Comparison of ENCODE assay signal across 23 cellular contexts in the genomic region with DNA sequence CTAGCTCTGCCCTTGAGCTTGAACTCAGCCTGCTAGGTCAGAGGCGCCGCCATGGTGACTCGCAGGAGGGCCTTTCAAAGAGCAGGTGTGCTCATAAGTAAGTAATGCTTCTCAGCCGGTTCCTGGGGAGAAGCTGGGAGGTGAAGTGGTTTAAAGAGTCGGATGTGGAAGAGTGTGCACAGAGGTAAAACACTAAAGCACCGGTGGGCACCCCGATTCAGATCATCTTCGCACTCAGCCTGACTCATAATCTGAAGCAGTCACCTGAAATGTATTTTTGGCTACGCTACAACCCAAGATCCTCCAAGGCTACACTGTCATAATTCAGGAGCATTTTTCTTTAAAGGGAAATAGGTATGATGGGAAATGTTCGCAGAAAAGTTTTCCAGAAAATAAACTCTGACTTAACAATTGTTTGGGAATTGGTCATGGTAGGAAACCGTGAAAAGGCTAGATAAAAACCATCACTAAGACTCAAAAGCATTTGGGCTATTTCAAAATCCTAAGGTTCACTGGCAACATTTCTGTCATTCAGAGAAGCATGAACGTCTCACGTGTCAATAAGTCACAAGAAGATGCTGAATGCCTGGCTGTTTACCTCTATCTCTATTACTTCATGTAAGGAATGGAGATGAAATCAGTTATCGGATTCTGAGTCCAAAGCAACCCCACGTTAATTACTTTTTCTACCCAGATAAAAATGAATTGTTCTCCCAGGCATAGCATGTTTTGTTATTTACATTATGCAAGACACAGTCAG. TPM values are rescaled to one million over a fixed set of nuclear protein-coding genes. Genes with fewer than 3 reads are reported as not detected.
"Had no signal": no experiment of that assay in that cellular context is flagged by ENCODE, and none has a peak within 500 bp of the region (broad histone marks: within the 10 kb centered on the region; RNA-seq: fewer than 3 reads in every experiment).

No MANE protein-coding gene starts in this region.

- H3K9me3 ChIP-seq: adrenal gland had no signal

- H3K27ac ChIP-seq: adrenal gland, coronary artery, SK-N-MC, WERI-Rb-1 had no signal

- H3K4me3 ChIP-seq: adrenal gland, coronary artery, SK-N-MC had no signal

- H3K4me3 Mint-ChIP-seq: activated CD4-positive, alpha-beta memory T cell treated with anti-CD3 and anti-CD28 coated beads, Interleukin-2, amount 10 ng/mL, durations not matched to agents 7 days and 5 days; activated CD4-positive, alpha-beta T cell treated with anti-CD3 and anti-CD28 coated beads for 36 hours; activated naive CD8-positive, alpha-beta T cell treated with anti-CD3 and anti-CD28 coated beads, Interleukin-2, amount 10 ng/mL, durations not matched to agents 7 days and 5 days; activated T-cell treated with anti-CD3 and anti-CD28 coated beads, Interleukin-2, amount 50 U/mL, for 72 hours had no signal

- H3K27me3 ChIP-seq: adrenal gland had no signal

- H3K27me3 Mint-ChIP-seq: activated CD4-positive, alpha-beta memory T cell treated with anti-CD3 and anti-CD28 coated beads, Interleukin-2, amount 10 ng/mL, durations not matched to agents 7 days and 5 days; activated CD4-positive, alpha-beta T cell treated with anti-CD3 and anti-CD28 coated beads for 36 hours; activated naive CD8-positive, alpha-beta T cell treated with anti-CD3 and anti-CD28 coated beads, Interleukin-2, amount 10 ng/mL, durations not matched to agents 7 days and 5 days had no signal

- H3K36me3 ChIP-seq: adrenal gland, WERI-Rb-1 had no signal

- DNase-seq: activated CD4-positive, alpha-beta memory T cell treated with anti-CD3 and anti-CD28 coated beads, Interleukin-2, amount 10 ng/mL, durations not matched to agents 7 days and 5 days; activated CD4-positive, alpha-beta T cell treated with anti-CD3 and anti-CD28 coated beads for 36 hours; activated CD4-positive, alpha-beta T cell treated with anti-CD3 and anti-CD28 coated beads, Interleukin-2, amount 50 U/mL, for 1 hour; activated CD8-positive, alpha-beta memory T cell treated with anti-CD3 and anti-CD28 coated beads, Interleukin-2, amount 50 U/mL, for 4 hours; activated naive CD4-positive, alpha-beta T cell treated with anti-CD3 and anti-CD28 coated beads, Interleukin-2, amount 50 U/mL, for 16 hours; activated naive CD8-positive, alpha-beta T cell treated with anti-CD3 and anti-CD28 coated beads, Interleukin-2, amount 10 ng/mL, durations not matched to agents 7 days and 5 days; activated T-cell treated with anti-CD3 and anti-CD28 coated beads, Interleukin-2, amount 50 U/mL, for 72 hours; adrenal gland; anterior cingulate cortex; IMR-90; Kasumi-1; KBM-7; NCI-H1105 treated with DMSO at 0.1 percent for 48 hours; NCI-H1694 treated with DMSO at 0.1 percent for 48 hours; NCI-H2029 treated with DMSO at 0.1 percent for 48 hours; NCI-H345; NCI-H524; NCI-H82; T-helper 1 cell; WERI-Rb-1 had no signal

- H3K4me1 ChIP-seq: adrenal gland had no signal

- H3K4me1 Mint-ChIP-seq: activated CD4-positive, alpha-beta memory T cell treated with anti-CD3 and anti-CD28 coated beads, Interleukin-2, amount 10 ng/mL, durations not matched to agents 7 days and 5 days; activated CD4-positive, alpha-beta T cell treated with anti-CD3 and anti-CD28 coated beads for 36 hours; activated naive CD8-positive, alpha-beta T cell treated with anti-CD3 and anti-CD28 coated beads, Interleukin-2, amount 10 ng/mL, durations not matched to agents 7 days and 5 days had no signal

- H3K36me3 Mint-ChIP-seq: activated naive CD8-positive, alpha-beta T cell treated with anti-CD3 and anti-CD28 coated beads, Interleukin-2, amount 10 ng/mL, durations not matched to agents 7 days and 5 days had no signal

- H3K27ac Mint-ChIP-seq: activated CD4-positive, alpha-beta memory T cell treated with anti-CD3 and anti-CD28 coated beads, Interleukin-2, amount 10 ng/mL, durations not matched to agents 7 days and 5 days; activated CD4-positive, alpha-beta T cell treated with anti-CD3 and anti-CD28 coated beads for 36 hours; activated naive CD8-positive, alpha-beta T cell treated with anti-CD3 and anti-CD28 coated beads, Interleukin-2, amount 10 ng/mL, durations not matched to agents 7 days and 5 days; activated T-cell treated with anti-CD3 and anti-CD28 coated beads, Interleukin-2, amount 50 U/mL, for 72 hours had no signal

- H3K9me3 Mint-ChIP-seq: activated naive CD8-positive, alpha-beta T cell treated with anti-CD3 and anti-CD28 coated beads, Interleukin-2, amount 10 ng/mL, durations not matched to agents 7 days and 5 days had no signal

- ATAC-seq: activated CD4-positive, alpha-beta T cell treated with anti-CD3 and anti-CD28 coated beads for 36 hours; activated T-cell treated with anti-CD3 and anti-CD28 coated beads, Interleukin-2, amount 50 U/mL, for 72 hours had no signal

RNA-seq across cellular contexts. Expression of a gene that starts 17.8 kb away (rescaled TPM):
- total RNA-seq: activated CD4-positive, alpha-beta memory T cell treated with anti-CD3 and anti-CD28 coated beads, Interleukin-2, amount 10 ng/mL, durations not matched to agents 7 days and 5 days; activated CD4-positive, alpha-beta T cell treated with anti-CD3 and anti-CD28 coated beads for 36 hours; activated CD8-positive, alpha-beta memory T cell treated with anti-CD3 and anti-CD28 coated beads for 36 hours; activated T-cell treated with anti-CD3 and anti-CD28 coated beads, Interleukin-2, amount 50 U/mL, for 72 hours; adrenal gland; IMR-90 had no signal
- polyA plus RNA-seq: IMR-90 had no signal
